In the genomic region with DNA sequence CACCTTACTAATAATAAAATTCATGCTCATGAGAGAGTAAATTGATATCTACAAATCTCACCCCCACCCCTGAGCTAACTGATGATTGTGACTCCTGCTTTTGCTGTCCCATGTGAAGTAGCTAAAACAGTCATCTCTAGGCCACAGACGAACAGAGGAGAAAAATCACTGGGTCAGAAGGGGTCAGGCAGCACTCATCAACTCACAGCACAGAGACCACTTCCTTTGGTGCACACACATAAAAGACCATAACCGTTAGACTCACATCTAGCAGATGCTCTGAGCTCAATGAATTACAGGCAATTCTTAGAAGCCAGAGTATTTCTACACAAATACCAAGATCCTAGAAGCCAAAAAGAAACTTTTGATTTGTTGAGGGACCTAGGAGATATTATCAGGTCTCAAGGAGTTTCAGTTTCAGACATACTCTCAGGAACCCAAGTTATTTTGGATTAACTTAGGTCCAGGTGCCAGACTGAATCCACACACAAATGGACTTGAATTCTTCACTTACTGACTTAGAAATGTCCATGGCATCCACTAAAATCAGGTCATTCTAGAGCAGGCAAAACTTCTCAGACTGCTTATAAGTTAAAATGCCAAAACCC, we compare ENCODE assay signal across 11 cellular contexts.
A peak's percentile ranks its signal among the peaks of the same experiment; 100 is the strongest.
DNase-seq lines count a peak whose midpoint lies in the region; ATAC-seq, FAIRE-seq and TF ChIP-seq lines count a peak whose summit lies in the region.
"Had no signal": no experiment of that assay in that cellular context is flagged by ENCODE, and none has a peak within 500 bp of the region (broad histone marks: within the 10 kb centered on the region; RNA-seq: fewer than 3 reads in every experiment).

No MANE protein-coding gene starts in this region.

- H3K36me3 Mint-ChIP-seq in CD8-positive, alpha-beta T cell: no peaks in the 10 kb centered on the region

- H3K36me3 ChIP-seq in CD8-positive, alpha-beta T cell (ENCODE audit: insufficient read depth, low read length): no peaks in the 10 kb centered on the region
- H3K36me3 ChIP-seq in thyroid gland: no peaks in the 10 kb centered on the region

- H3K27ac ChIP-seq in CD8-positive, alpha-beta T cell (ENCODE audit: low read depth, low read length): no peak overlapping the region
- no peak overlapping the region for H3K27ac ChIP-seq in thyroid gland

- H3K9me3 ChIP-seq in CD8-positive, alpha-beta T cell (ENCODE audit: low read length): no peaks in the 10 kb centered on the region
- H3K9me3 ChIP-seq in thyroid gland: no peaks in the 10 kb centered on the region

- POLR2A ChIA-PET in CD8-positive, alpha-beta T cell (lab: Charles Lee): no interaction called here

- H3K4me3 Mint-ChIP-seq in CD8-positive, alpha-beta T cell: no peak overlapping the region
- H3K4me3 Mint-ChIP-seq: GM23338 had no signal

- CTCF ChIA-PET in CD8-positive, alpha-beta T cell (lab: Charles Lee): no interaction called here

- WGBS in thyroid gland, 2 donors: 60 to 75% methylated on average over 2 of the region's 2 CpGs

- H3K27me3 Mint-ChIP-seq in CD8-positive, alpha-beta T cell (ENCODE audit: low read depth): peaks cover 2% of the 10 kb centered on the region

- FAIRE-seq in GM19239 (lab: Jason Lieb, UNC): peak; percentile 80
- FAIRE-seq: frontal cortex had no signal

- peak; percentile 20 for ATAC-seq in CD8-positive, alpha-beta T cell
- ATAC-seq in HG02943 (IDR thresholded peaks at IDR 0.05; ENCODE audit: low read depth, unreplicated experiment) (peak; percentile 84), Right ventricle myocardium superior (ENCODE audit: poor library complexity) (no peak)
- ATAC-seq: GM23338 had no signal

- peaks cover 10% of the 10 kb centered on the region for H3K4me1 Mint-ChIP-seq in CD8-positive, alpha-beta T cell (ENCODE audit: low read depth)
- H3K4me1 Mint-ChIP-seq: GM23338 had no signal

- H3K4me3 ChIP-seq in CD8-positive, alpha-beta T cell (ENCODE audit: low read depth, low read length): no peak overlapping the region
- no peak overlapping the region for H3K4me3 ChIP-seq in thyroid gland (replicated peaks in 1 of 3)
- H3K4me3 ChIP-seq: GM23338 had no signal

- no peak for TF ChIP-seq CTCF in CD8-positive, alpha-beta T cell (IDR thresholded peaks at IDR 0.05)
- TF ChIP-seq CTCF in thyroid gland (IDR thresholded peaks at IDR 0.05): no peak

- intact Hi-C loops in CD8-positive, alpha-beta T cell (cut with DNase I, micrococcal nuclease): no loop called here
- intact Hi-C loops in Right ventricle myocardium superior (cut with DNase I) (no loop called here), thyroid gland (cut with DNase I) (no loop called here)

- TF ChIP-seq POLR2A in thyroid gland (IDR thresholded peaks at IDR 0.05): no peak

- H3K27me3 ChIP-seq in CD8-positive, alpha-beta T cell (ENCODE audit: insufficient read depth, low read length): no peaks in the 10 kb centered on the region
- H3K27me3 ChIP-seq in thyroid gland: no peaks in the 10 kb centered on the region

- no peaks in the 10 kb centered on the region for H3K9me3 Mint-ChIP-seq in CD8-positive, alpha-beta T cell
- H3K9me3 Mint-ChIP-seq: GM23338 had no signal

- no peak overlapping the region for H3K27ac Mint-ChIP-seq in CD8-positive, alpha-beta T cell
- H3K27ac Mint-ChIP-seq: GM23338 had no signal

- peaks cover 4% of the 10 kb centered on the region for H3K4me1 ChIP-seq in CD8-positive, alpha-beta T cell (ENCODE audit: insufficient read depth, low read length)
- H3K4me1 ChIP-seq in thyroid gland: peaks cover 7 to 9% of the 10 kb centered on the region in 2 donors

- no peak for DNase-seq in CD8-positive, alpha-beta T cell
- DNase-seq in GM19239 (ENCODE audit: insufficient read length, low spot score): no peak
- peak; percentile 65 for DNase-seq in MV-4-11 (lab: John Stamatoyannopoulos, UW)
- no peak for DNase-seq in germinal center (ENCODE audit: low spot score)
- DNase-seq in Right ventricle myocardium superior: no peak
- DNase-seq in thyroid gland: no peak
- no peak for DNase-seq in DMS153 (lab: John Stamatoyannopoulos, UW)
- DNase-seq: NCI-H2107 had no signal
